7 cellular contexts compared by ENCODE assay signal in genomic region chr4:185395255-185395955, GRCh38.
A peak's percentile ranks its signal among the peaks of the same experiment; 100 is the strongest.
DNase-seq lines count a peak whose midpoint lies in the region; ATAC-seq, FAIRE-seq and TF ChIP-seq lines count a peak whose summit lies in the region.

LRP2BP (minus strand) TSS chr4:185395924; CDS start chr4:185378186, 17,738 bp downstream.

- peaks cover 44% of the 10 kb centered on the region for H3K4me1 Mint-ChIP-seq in stimulated activated naive CD8-positive, alpha-beta T cell treated with anti-CD3 and anti-CD28 coated beads, Interleukin-15, amount 100 ng/mL, for 72 hours

- FAIRE-seq in islet of Langerhans (lab: Jason Lieb, UNC) = peak; percentile 93

- H3K27me3 Mint-ChIP-seq in stimulated activated naive CD8-positive, alpha-beta T cell treated with anti-CD3 and anti-CD28 coated beads, Interleukin-15, amount 100 ng/mL, for 72 hours = no peaks in the 10 kb centered on the region

- ATAC-seq in stimulated activated naive CD8-positive, alpha-beta T cell treated with anti-CD3 and anti-CD28 coated beads, Interleukin-15, amount 100 ng/mL, for 72 hours = no peak

- H3K9me3 Mint-ChIP-seq in stimulated activated naive CD8-positive, alpha-beta T cell treated with anti-CD3 and anti-CD28 coated beads, Interleukin-15, amount 100 ng/mL, for 72 hours = no peaks in the 10 kb centered on the region

- TF ChIP-seq CTCF in GM12864 (IDR thresholded peaks at IDR 0.05; ENCODE audit: low read depth, low read length, missing control alignments) (no peak), astrocyte of the spinal cord (IDR thresholded peaks at IDR 0.05; ENCODE audit: low read depth, low read length) (no peak)

- H3K4me3 Mint-ChIP-seq in stimulated activated naive CD8-positive, alpha-beta T cell treated with anti-CD3 and anti-CD28 coated beads, Interleukin-15, amount 100 ng/mL, for 72 hours = peak within 1 kb of the TSS; percentile 94 to 98

- in situ Hi-C loops in astrocyte of the spinal cord (cut with HindIII; ENCODE audit: low sequenced_read_pairs) = no loop called here

- no peak for DNase-seq in GM12864 (ENCODE audit: low read depth)
- DNase-seq in NCI-H1105 (lab: John Stamatoyannopoulos, UW) = peak; percentile 47
- no peak for DNase-seq in astrocyte of the spinal cord (ENCODE audit: low read depth, low spot score)
- DNase-seq in stimulated activated naive CD8-positive, alpha-beta T cell treated with anti-CD3 and anti-CD28 coated beads, Interleukin-15, amount 100 ng/mL, for 72 hours = no peak
- no peak for DNase-seq in GM19240 (ENCODE audit: insufficient read length, low spot score)
- DNase-seq in AG08395 (ENCODE audit: low spot score) = no peak

- H3K4me3 ChIP-seq in GM12864 (ENCODE audit: low read depth, low read length) = peak within 1 kb of the TSS; percentile 73
- peak within 1 kb of the TSS; percentile 73 for H3K4me3 ChIP-seq in astrocyte of the spinal cord (ENCODE audit: low read depth, low read length)

- H3K27ac Mint-ChIP-seq in stimulated activated naive CD8-positive, alpha-beta T cell treated with anti-CD3 and anti-CD28 coated beads, Interleukin-15, amount 100 ng/mL, for 72 hours = peak within 1 kb of the TSS; percentile 98
